Comparison of ENCODE assay signal across 10 cellular contexts in the genomic region with DNA sequence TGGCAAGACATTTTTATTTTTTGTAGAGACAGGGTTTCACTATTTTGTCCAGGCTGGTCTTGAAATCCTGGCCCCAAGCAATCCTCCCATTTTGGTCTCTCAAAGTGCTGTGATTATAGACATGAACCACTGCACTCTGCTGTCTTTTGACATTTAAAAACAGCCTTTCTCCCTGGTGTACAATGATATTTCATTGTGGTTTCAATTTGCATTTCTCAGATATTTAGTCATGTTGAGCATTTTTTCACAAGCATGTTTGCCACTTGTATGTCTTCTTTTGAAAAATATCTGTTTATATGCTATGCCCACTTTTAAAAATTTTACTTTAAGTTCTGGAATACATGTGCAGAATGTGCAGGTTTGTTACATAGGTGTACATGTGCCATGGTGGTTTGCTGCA. TPM values are rescaled to one million over a fixed set of nuclear protein-coding genes. Genes with fewer than 3 reads are reported as not detected.
"Had no signal": no experiment of that assay in that cellular context is flagged by ENCODE, and none has a peak within 500 bp of the region (broad histone marks: within the 10 kb centered on the region; RNA-seq: fewer than 3 reads in every experiment).

No MANE protein-coding gene starts in this region.

RNA-seq across cellular contexts. Expression of gene CST1, which starts 27.9 kb away (rescaled TPM):
- total RNA-seq: activated B cell treated with CpG ODN at 0.5 μM for 24 hours; activated CD4-positive, alpha-beta memory T cell treated with anti-CD3 and anti-CD28 coated beads for 36 hours; activated naive CD4-positive, alpha-beta T cell treated with anti-CD3 and anti-CD28 coated beads for 36 hours; activated naive CD4-positive, alpha-beta T cell treated with anti-CD3 and anti-CD28 coated beads, Interleukin-2, amount 50 U/mL, for 72 hours; activated T-cell treated with anti-CD3 and anti-CD28 coated beads, Interleukin-2, amount 50 U/mL, for 4 hours; activated T-helper 1 cell treated with anti-CD3 and anti-CD28 coated beads, Interleukin-12 subunit alpha, Interleukin-12 subunit beta, Interleukin-2, Interleukin-4 antibody, amounts not matched to agents 30 ng/mL and 10 ng/mL and 1 ng/mL, durations not matched to agents 14 hours and 24 hours and 36 hours; MCF 10A; OCI-LY7; Right ventricle myocardium superior had no signal

RNA-seq across cellular contexts. Expression of gene CST2, which starts 47.9 kb away (rescaled TPM):
- total RNA-seq: activated B cell treated with CpG ODN at 0.5 μM for 24 hours; activated CD4-positive, alpha-beta memory T cell treated with anti-CD3 and anti-CD28 coated beads for 36 hours; activated naive CD4-positive, alpha-beta T cell treated with anti-CD3 and anti-CD28 coated beads for 36 hours; activated naive CD4-positive, alpha-beta T cell treated with anti-CD3 and anti-CD28 coated beads, Interleukin-2, amount 50 U/mL, for 72 hours; activated T-cell treated with anti-CD3 and anti-CD28 coated beads, Interleukin-2, amount 50 U/mL, for 4 hours; activated T-helper 1 cell treated with anti-CD3 and anti-CD28 coated beads, Interleukin-12 subunit alpha, Interleukin-12 subunit beta, Interleukin-2, Interleukin-4 antibody, amounts not matched to agents 30 ng/mL and 10 ng/mL and 1 ng/mL, durations not matched to agents 14 hours and 24 hours and 36 hours; MCF 10A; OCI-LY7; PC-9; Right ventricle myocardium superior had no signal
